Comparison of ENCODE assay signal across 9 cellular contexts in genomic region chr13:110524484-110525254, GRCh38. TPM values are rescaled to one million over a fixed set of nuclear protein-coding genes. Genes with fewer than 3 reads are reported as not detected.
DNase-seq lines count a peak whose midpoint lies in the region; ATAC-seq, FAIRE-seq and TF ChIP-seq lines count a peak whose summit lies in the region.
"Had no signal": no experiment of that assay in that cellular context is flagged by ENCODE, and none has a peak within 500 bp of the region (broad histone marks: within the 10 kb centered on the region; RNA-seq: fewer than 3 reads in every experiment).

No MANE protein-coding gene starts in this region.

- peaks cover 2% of the 10 kb centered on the region for H3K27me3 Mint-ChIP-seq in activated CD8-positive, alpha-beta T cell treated with anti-CD3 and anti-CD28 coated beads for 36 hours
- no peaks in the 10 kb centered on the region for H3K27me3 Mint-ChIP-seq in memory B cell

- peak overlapping the region; percentile 61; the same call in 1 of the 2 replicates for H2AFZ ChIP-seq in KMS-11 (ENCODE audit: low read depth)

- no peak for TF ChIP-seq CTCF in KMS-11 (conservative IDR thresholded peaks at IDR 0.05; ENCODE audit: low read depth, low read length)
- no peak for TF ChIP-seq CTCF in activated CD8-positive, alpha-beta T cell treated with anti-CD3 and anti-CD28 coated beads for 36 hours (IDR thresholded peaks at IDR 0.05)
- no peak for TF ChIP-seq CTCF in D721Med (IDR thresholded peaks at IDR 0.05; ENCODE audit: insufficient read depth, missing control alignments)
- no peak for TF ChIP-seq CTCF in vagina (IDR thresholded peaks at IDR 0.05)

- H4K20me1 ChIP-seq in BLaER1 treated with 17β-estradiol and CSF1 and Interleukin-3, amounts not matched to agents 10 nM and 100 nM, result peaks cover 0 to 43% (median 0%) of the 10 kb centered on the region in 11 experiments; a peak in 6 of 22 replicates
- no peaks in the 10 kb centered on the region for H4K20me1 ChIP-seq in KMS-11 (ENCODE audit: insufficient read depth)

- H3K4me3 Mint-ChIP-seq in activated CD8-positive, alpha-beta T cell treated with anti-CD3 and anti-CD28 coated beads for 36 hours, result no peak overlapping the region
- H3K4me3 Mint-ChIP-seq in memory B cell, result peak overlapping the region; percentile 52

- peaks cover 0 to 53% (median 19%) of the 10 kb centered on the region in 11 experiments; a peak in 15 of 22 replicates for H3K36me3 ChIP-seq in BLaER1 treated with 17β-estradiol and CSF1 and Interleukin-3, amounts not matched to agents 10 nM and 100 nM
- H3K36me3 ChIP-seq in KMS-11 (ENCODE audit: insufficient read depth), result no peaks in the 10 kb centered on the region
- no peaks in the 10 kb centered on the region for H3K36me3 ChIP-seq in vagina

- peak overlapping the region; percentile 76 to 90 (median 81) for H3K9ac ChIP-seq in BLaER1 treated with 17β-estradiol and CSF1 and Interleukin-3, amounts not matched to agents 10 nM and 100 nM
- H3K9ac ChIP-seq in KMS-11, result peak overlapping the region; percentile 15; the same call in 1 of the 2 replicates

- CTCF ChIA-PET in activated CD8-positive, alpha-beta T cell treated with anti-CD3 and anti-CD28 coated beads for 36 hours (lab: Charles Lee), result no interaction called here

- no peak overlapping the region for H3K27ac Mint-ChIP-seq in activated CD8-positive, alpha-beta T cell treated with anti-CD3 and anti-CD28 coated beads for 36 hours
- no peak overlapping the region for H3K27ac Mint-ChIP-seq in memory B cell

- FAIRE-seq in D721Med (lab: Jason Lieb, UNC), result no peak

- H3K4me2 ChIP-seq in BLaER1 treated with 17β-estradiol and CSF1 and Interleukin-3, amounts not matched to agents 10 nM and 100 nM, result peak overlapping the region; percentile 90 to 100 (median 97)
- peak overlapping the region; percentile 73 for H3K4me2 ChIP-seq in KMS-11

- no peaks in the 10 kb centered on the region for H3K27me3 ChIP-seq in BLaER1 treated with 17β-estradiol and CSF1 and Interleukin-3, amounts not matched to agents 10 nM and 100 nM
- H3K27me3 ChIP-seq in KMS-11 (ENCODE audit: insufficient read depth, low read depth) (no peaks in the 10 kb centered on the region), vagina (no peaks in the 10 kb centered on the region)

- peaks cover 100% of the 10 kb centered on the region in 10 experiments for H3K4me1 ChIP-seq in BLaER1 treated with 17β-estradiol and CSF1 and Interleukin-3, amounts not matched to agents 10 nM and 100 nM
- H3K4me1 ChIP-seq in KMS-11 (ENCODE audit: low read depth, poor library complexity, severe bottlenecking) (peaks cover 29% of the 10 kb centered on the region), vagina (peaks cover 29% of the 10 kb centered on the region)

- H3K4me1 Mint-ChIP-seq in activated CD8-positive, alpha-beta T cell treated with anti-CD3 and anti-CD28 coated beads for 36 hours (ENCODE audit: low read depth), result peaks cover 26% of the 10 kb centered on the region
- H3K4me1 Mint-ChIP-seq in memory B cell, result peaks cover 27% of the 10 kb centered on the region

- H3K36me3 Mint-ChIP-seq in activated CD8-positive, alpha-beta T cell treated with anti-CD3 and anti-CD28 coated beads for 36 hours (ENCODE audit: low read depth), result no peaks in the 10 kb centered on the region
- H3K36me3 Mint-ChIP-seq in memory B cell, result peaks cover 3% of the 10 kb centered on the region

- POLR2A ChIA-PET in activated CD8-positive, alpha-beta T cell treated with anti-CD3 and anti-CD28 coated beads for 36 hours (lab: Charles Lee), result no interaction called here

- no peaks in the 10 kb centered on the region for H3K79me2 ChIP-seq in KMS-11 (ENCODE audit: insufficient read depth, low read depth)

- peak; percentile 13 for DNase-seq in activated CD8-positive, alpha-beta T cell treated with anti-CD3 and anti-CD28 coated beads for 36 hours
- DNase-seq in memory B cell (ENCODE audit: low spot score in 2 of 2) (no peak), nucleus accumbens (lab: John Stamatoyannopoulos, UW) (no peak), D721Med (ENCODE audit: insufficient read length, low spot score) (no peak), vagina (ENCODE audit: extremely low spot score in 2 of 2) (no peak)
- DNase-seq: activated CD4-positive, alpha-beta T cell treated with anti-CD3 and anti-CD28 coated beads for 48 hours had no signal

- no peaks in the 10 kb centered on the region for H3K9me3 Mint-ChIP-seq in activated CD8-positive, alpha-beta T cell treated with anti-CD3 and anti-CD28 coated beads for 36 hours
- H3K9me3 Mint-ChIP-seq in memory B cell, result no peaks in the 10 kb centered on the region

- peak overlapping the region; percentile 86 to 96 (median 93) for H3K27ac ChIP-seq in BLaER1 treated with 17β-estradiol and CSF1 and Interleukin-3, amounts not matched to agents 10 nM and 100 nM
- H3K27ac ChIP-seq in KMS-11, result peak overlapping the region; percentile 50
- H3K27ac ChIP-seq in vagina, result no peak overlapping the region

- peak; percentile 44 for ATAC-seq in activated CD8-positive, alpha-beta T cell treated with anti-CD3 and anti-CD28 coated beads for 36 hours
- peak; percentile 29 for ATAC-seq in memory B cell (ENCODE audit: low read depth)
- no peak for ATAC-seq in GM21423 (IDR thresholded peaks at IDR 0.05; ENCODE audit: unreplicated experiment)

- TF ChIP-seq POLR2A in vagina (IDR thresholded peaks at IDR 0.05), result no peak

- intact Hi-C loops in activated CD8-positive, alpha-beta T cell treated with anti-CD3 and anti-CD28 coated beads for 36 hours (cut with micrococcal nuclease), result no loop called here
- intact Hi-C loops in vagina (cut with DNase I), result no loop called here

- H3K4me3 ChIP-seq in BLaER1 treated with 17β-estradiol and CSF1 and Interleukin-3, amounts not matched to agents 10 nM and 100 nM, result peak overlapping the region; percentile 43 to 67 (median 56)
- H3K4me3 ChIP-seq in KMS-11 (IDR thresholded peaks at IDR 0.05; ENCODE audit: insufficient read depth, low read depth, low read length), result no peak overlapping the region
- no peak overlapping the region for H3K4me3 ChIP-seq in vagina

- no peaks in the 10 kb centered on the region for H3K9me3 ChIP-seq in BLaER1 treated with 17β-estradiol and CSF1 and Interleukin-3, amounts not matched to agents 10 nM and 100 nM (replicated peaks in 1 of 11)
- no peaks in the 10 kb centered on the region for H3K9me3 ChIP-seq in vagina

RNA-seq across cellular contexts. Expression of gene RAB20, which starts 36.9 kb away (rescaled TPM):
- 10 to 100 TPM; 10.3 to 11.1 TPM for total RNA-seq in activated CD8-positive, alpha-beta T cell treated with anti-CD3 and anti-CD28 coated beads for 36 hours
- 15.2 TPM for total RNA-seq in vagina

Comparison
In these comparisons a context has a peak if more than half of its experiments do, and no peak if none do; other contexts are left out.
1. H3K4me3 ChIP-seq: peak in BLaER1 treated with 17β-estradiol and CSF1 and Interleukin-3, amounts not matched to agents 10 nM and 100 nM (10 of 10); none in KMS-11 (single experiment) and vagina (0 of 2).